In genomic region chr3:182790612-182791011, GRCh38 we compare ENCODE assay signal across 6 cellular contexts.
"Had no signal": no experiment of that assay in that cellular context is flagged by ENCODE, and none has a peak within 500 bp of the region (broad histone marks: within the 10 kb centered on the region; RNA-seq: fewer than 3 reads in every experiment).

No MANE protein-coding gene starts in this region.

- DNase-seq: GM23248, GOT3, H7, IMR-90 had no signal

- H3K4me3 ChIP-seq: GM23248, HAP-1, K562 had no signal

- H3K27ac ChIP-seq: GM23248 had no signal

- H3K36me3 ChIP-seq: HAP-1 had no signal

- H3K9me3 ChIP-seq: HAP-1 had no signal
